22 cellular contexts compared by ENCODE assay signal in the genomic region with DNA sequence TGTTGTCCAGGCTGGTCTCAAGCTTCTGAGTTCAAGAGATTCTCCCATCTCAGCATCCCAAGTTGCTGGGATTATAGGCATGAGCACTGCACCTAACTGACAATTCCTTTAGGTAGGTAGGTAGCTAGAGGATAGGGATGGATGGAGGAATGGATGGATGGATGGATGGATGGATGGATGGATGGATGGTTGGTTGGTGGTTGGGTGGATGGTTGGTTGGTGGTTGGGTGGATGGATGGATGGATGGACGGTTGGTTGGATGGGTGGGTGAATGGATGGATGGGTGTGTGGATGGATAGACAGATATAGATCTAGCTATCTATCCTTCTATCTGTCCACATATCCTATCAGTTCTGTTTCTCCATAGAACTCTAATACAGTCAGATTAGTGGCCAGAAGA.
"Had no signal": no experiment of that assay in that cellular context is flagged by ENCODE, and none has a peak within 500 bp of the region (broad histone marks: within the 10 kb centered on the region; RNA-seq: fewer than 3 reads in every experiment).

No MANE protein-coding gene starts in this region.

- H3K36me3 ChIP-seq: cardiac muscle cell, gastroesophageal sphincter, heart left ventricle, neutrophil, ovary, tibial artery had no signal

- H3K27me3 ChIP-seq: cardiac muscle cell, heart left ventricle, ovary, tibial artery had no signal

- H3K4me3 ChIP-seq: cardiac muscle cell, gastroesophageal sphincter, heart left ventricle, ovary, tibial artery had no signal

- ATAC-seq: activated CD8-positive, alpha-beta memory T cell treated with anti-CD3 and anti-CD28 coated beads, Interleukin-2, amount 10 ng/mL, durations not matched to agents 7 days and 5 days; activated CD8-positive, alpha-beta T cell treated with anti-CD3 and anti-CD28 coated beads for 36 hours; gastroesophageal sphincter; heart left ventricle; left lobe of liver; natural killer cell treated with Interleukin-12 subunit alpha and Interleukin-12 subunit beta and Interleukin-15 and Interleukin-18, amount 100 ng/mL, for 72 hours; right cardiac atrium had no signal

- DNase-seq: activated CD4-positive, alpha-beta T cell treated with anti-CD3 and anti-CD28 coated beads, Interleukin-2, amount 10 ng/mL, durations not matched to agents 7 days and 5 days; activated CD4-positive, CD25-positive, alpha-beta regulatory T cell treated with anti-CD3 and anti-CD28 coated beads, Interleukin-2, amount 50 U/mL, for 72 hours; activated CD8-positive, alpha-beta memory T cell treated with anti-CD3 and anti-CD28 coated beads, Interleukin-2, amount 10 ng/mL, durations not matched to agents 7 days and 5 days; activated CD8-positive, alpha-beta T cell treated with anti-CD3 and anti-CD28 coated beads for 36 hours; activated effector memory CD4-positive, alpha-beta T cell treated with anti-CD3 and anti-CD28 coated beads, Interleukin-2, amount 50 U/mL, for 16 hours; activated naive CD4-positive, alpha-beta T cell treated with anti-CD3 and anti-CD28 coated beads, Interleukin-2, amount 10 ng/mL, durations not matched to agents 7 days and 5 days; activated T-cell treated with anti-CD3 and anti-CD28 coated beads for 4 hours; amygdala; cortex of kidney; ovary; right cardiac atrium; stimulated activated CD4-positive, alpha-beta T cell treated with anti-CD3 and anti-CD28 coated beads, Interleukin-12 subunit alpha, Interleukin-12 subunit beta, amount 100 ng/mL, for 4 hours; stimulated activated CD4-positive, alpha-beta T cell treated with anti-CD3 and anti-CD28 coated beads, Interleukin-4, amount 100 ng/mL, for 4 hours; substantia nigra; tibial artery had no signal

- H3K27ac ChIP-seq: cardiac muscle cell, gastroesophageal sphincter, heart left ventricle, neutrophil, ovary, tibial artery, VCaP had no signal

- H3K4me1 ChIP-seq: gastroesophageal sphincter, heart left ventricle, tibial artery had no signal

- H3K9me3 ChIP-seq: heart left ventricle, neutrophil, ovary, tibial artery had no signal
